In the genomic region with DNA sequence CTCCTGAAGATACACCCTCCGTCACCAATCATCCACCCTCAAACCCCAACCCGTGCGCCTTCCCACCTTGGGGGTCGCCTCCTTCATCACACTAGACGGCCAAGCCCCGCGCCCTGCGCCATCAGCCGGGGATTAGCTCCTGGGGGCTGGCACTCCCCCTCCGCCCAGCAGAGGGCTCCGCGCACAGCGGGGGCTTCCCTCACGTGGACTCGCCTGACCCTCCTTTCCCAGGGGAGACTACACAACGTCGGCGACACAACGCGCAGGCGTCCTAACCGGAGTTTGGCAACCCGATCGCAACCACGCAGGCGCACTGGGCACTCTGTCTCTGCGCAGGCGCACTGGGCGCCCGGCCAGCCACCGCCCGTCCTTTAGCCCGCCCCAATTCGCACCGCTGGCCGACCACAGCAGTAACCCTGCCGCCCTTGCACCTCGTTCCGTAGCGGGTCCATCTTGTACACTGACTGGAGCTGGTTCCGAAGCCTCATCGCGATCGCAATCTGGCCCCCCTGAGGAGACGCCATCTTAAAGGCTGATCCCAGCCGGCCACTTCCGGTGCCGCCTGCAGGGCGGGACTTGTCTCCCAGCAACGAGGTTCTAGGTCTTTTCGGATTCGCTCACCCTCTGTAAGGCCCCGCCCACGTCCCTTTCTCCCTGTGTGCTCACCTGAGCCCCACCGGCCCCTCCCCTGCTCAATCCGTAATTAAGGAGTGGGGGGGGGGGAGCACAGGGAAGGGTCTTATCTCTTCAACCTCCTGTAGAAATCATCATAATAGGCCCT, we compare ENCODE assay signal across 1 cellular context.
A peak's percentile ranks its signal among the peaks of the same experiment; 100 is the strongest.
TF ChIP-seq lines count a peak whose summit lies in the region.

A gene (minus strand): TSS at position 551 of the 781 bp plus-strand sequence. CDS start 27 bp downstream, at position 524.

TF ChIP-seq in GM12878, 131 proteins besides CTCF, POLR2A, EP300 and RAD21 (continued from another document):
- TF ChIP-seq, protein P1, sequence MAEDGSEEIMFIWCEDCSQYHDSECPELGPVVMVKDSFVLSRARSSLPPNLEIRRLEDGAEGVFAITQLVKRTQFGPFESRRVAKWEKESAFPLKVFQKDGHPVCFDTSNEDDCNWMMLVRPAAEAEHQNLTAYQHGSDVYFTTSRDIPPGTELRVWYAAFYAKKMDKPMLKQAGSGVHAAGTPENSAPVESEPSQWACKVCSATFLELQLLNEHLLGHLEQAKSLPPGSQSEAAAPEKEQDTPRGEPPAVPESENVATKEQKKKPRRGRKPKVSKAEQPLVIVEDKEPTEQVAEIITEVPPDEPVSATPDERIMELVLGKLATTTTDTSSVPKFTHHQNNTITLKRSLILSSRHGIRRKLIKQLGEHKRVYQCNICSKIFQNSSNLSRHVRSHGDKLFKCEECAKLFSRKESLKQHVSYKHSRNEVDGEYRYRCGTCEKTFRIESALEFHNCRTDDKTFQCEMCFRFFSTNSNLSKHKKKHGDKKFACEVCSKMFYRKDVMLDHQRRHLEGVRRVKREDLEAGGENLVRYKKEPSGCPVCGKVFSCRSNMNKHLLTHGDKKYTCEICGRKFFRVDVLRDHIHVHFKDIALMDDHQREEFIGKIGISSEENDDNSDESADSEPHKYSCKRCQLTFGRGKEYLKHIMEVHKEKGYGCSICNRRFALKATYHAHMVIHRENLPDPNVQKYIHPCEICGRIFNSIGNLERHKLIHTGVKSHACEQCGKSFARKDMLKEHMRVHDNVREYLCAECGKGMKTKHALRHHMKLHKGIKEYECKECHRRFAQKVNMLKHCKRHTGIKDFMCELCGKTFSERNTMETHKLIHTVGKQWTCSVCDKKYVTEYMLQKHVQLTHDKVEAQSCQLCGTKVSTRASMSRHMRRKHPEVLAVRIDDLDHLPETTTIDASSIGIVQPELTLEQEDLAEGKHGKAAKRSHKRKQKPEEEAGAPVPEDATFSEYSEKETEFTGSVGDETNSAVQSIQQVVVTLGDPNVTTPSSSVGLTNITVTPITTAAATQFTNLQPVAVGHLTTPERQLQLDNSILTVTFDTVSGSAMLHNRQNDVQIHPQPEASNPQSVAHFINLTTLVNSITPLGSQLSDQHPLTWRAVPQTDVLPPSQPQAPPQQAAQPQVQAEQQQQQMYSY (CRISPR knock-in tag; IDR thresholded peaks at IDR 0.05): no peak
- TF ChIP-seq RB1 (IDR thresholded peaks at IDR 0.05; ENCODE audit: borderline replicate concordance) (peak; percentile 81; the same call in 1 of the 2 replicates), SRF (IDR thresholded peaks at IDR 0.05; ENCODE audit: low read depth in 2 of 2, low read length in 2 of 2) (0 out of 4 replicates have a peak, but pooled peaks of 1 of the 2 experiments have one; percentile 26), PML (IDR thresholded peaks at IDR 0.05; ENCODE audit: low read length) (peak; percentile 67; the same call in 1 of the 2 replicates), NR2C2 (IDR thresholded peaks at IDR 0.05; ENCODE audit: borderline replicate concordance, control insufficient read depth, insufficient read length, low read depth) (no peak), TARDBP (IDR thresholded peaks at IDR 0.05; ENCODE audit: borderline replicate concordance) (no peak), DPF2 (IDR thresholded peaks at IDR 0.05) (peak; percentile 31; the same call in 1 of the 2 replicates), TAF1 (IDR thresholded peaks at IDR 0.05; ENCODE audit: borderline replicate concordance, low read depth, low read length) (peak; percentile 91), ZBED1 (IDR thresholded peaks at IDR 0.05; ENCODE audit: borderline replicate concordance) (peak; percentile 83; the same call in 1 of the 2 replicates), SIN3A (IDR thresholded peaks at IDR 0.05; ENCODE audit: low read depth, low read length) (no peak), MXI1 (IDR thresholded peaks at IDR 0.05; ENCODE audit: low read depth, low read length) (peak; percentile 87; the same call in 1 of the 2 replicates), CREB1 (IDR thresholded peaks at IDR 0.05; ENCODE audit: low read depth) (peak; percentile 49), MEF2B (IDR thresholded peaks at IDR 0.05; ENCODE audit: partially characterized antibody, poor library complexity, severe bottlenecking) (peak; percentile 98), BCL11A (IDR thresholded peaks at IDR 0.05; ENCODE audit: low read depth, low read length) (no peak), ETV6 (conservative IDR thresholded peaks at IDR 0.05 in 1 of 2, IDR thresholded peaks at IDR 0.05 in 1 of 2; ENCODE audit: borderline replicate concordance in 1 of 2, low read depth in 1 of 2) (no peak), TCF3 (IDR thresholded peaks at IDR 0.05; ENCODE audit: borderline replicate concordance, insufficient read depth, low read depth, low read length) (no peak), NFYA (IDR thresholded peaks at IDR 0.05; ENCODE audit: borderline replicate concordance, low read depth, low read length) (no peak), RAD51 (IDR thresholded peaks at IDR 0.05) (peak; percentile 70), SMARCA5 (IDR thresholded peaks at IDR 0.05) (peak; percentile 84; the same call in 1 of the 2 replicates), HDAC6 (IDR thresholded peaks at IDR 0.05; ENCODE audit: unreplicated experiment) (no peak), CHD4 (IDR thresholded peaks at IDR 0.05) (no peak), MEF2A (IDR thresholded peaks at IDR 0.05; ENCODE audit: insufficient read depth, low read depth, low read length) (no peak), ESRRA (IDR thresholded peaks at IDR 0.05; ENCODE audit: low read length) (0 out of 2 replicates have a peak, but pooled peaks have one; percentile 60), TBL1XR1 (IDR thresholded peaks at IDR 0.05; ENCODE audit: low read depth, low read length) (peak; percentile 3; the same call in 1 of the 2 replicates), EZH2 (IDR thresholded peaks at IDR 0.05; ENCODE audit: borderline replicate concordance, control insufficient read depth, low read depth, low read length) (no peak), IKZF2 (IDR thresholded peaks at IDR 0.05) (no peak), WRNIP1 (IDR thresholded peaks at IDR 0.05; ENCODE audit: borderline replicate concordance, low read depth, low read length) (no peak), ZNF384 (IDR thresholded peaks at IDR 0.05; ENCODE audit: borderline replicate concordance, low read depth, low read length) (no peak), FOXK2 (IDR thresholded peaks at IDR 0.05) (peak; percentile 8; the same call in 1 of the 2 replicates), NBN (IDR thresholded peaks at IDR 0.05) (peak; percentile 89; the same call in 1 of the 2 replicates), SP1 (IDR thresholded peaks at IDR 0.05; ENCODE audit: low read depth, low read length) (peak; percentile 79)
- TF ChIP-seq, protein P2, sequence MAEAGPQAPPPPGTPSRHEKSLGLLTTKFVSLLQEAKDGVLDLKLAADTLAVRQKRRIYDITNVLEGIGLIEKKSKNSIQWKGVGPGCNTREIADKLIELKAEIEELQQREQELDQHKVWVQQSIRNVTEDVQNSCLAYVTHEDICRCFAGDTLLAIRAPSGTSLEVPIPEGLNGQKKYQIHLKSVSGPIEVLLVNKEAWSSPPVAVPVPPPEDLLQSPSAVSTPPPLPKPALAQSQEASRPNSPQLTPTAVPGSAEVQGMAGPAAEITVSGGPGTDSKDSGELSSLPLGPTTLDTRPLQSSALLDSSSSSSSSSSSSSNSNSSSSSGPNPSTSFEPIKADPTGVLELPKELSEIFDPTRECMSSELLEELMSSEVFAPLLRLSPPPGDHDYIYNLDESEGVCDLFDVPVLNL (IDR thresholded peaks at IDR 0.05; ENCODE audit: low read depth, low read length): no peak
- TF ChIP-seq, protein P3, sequence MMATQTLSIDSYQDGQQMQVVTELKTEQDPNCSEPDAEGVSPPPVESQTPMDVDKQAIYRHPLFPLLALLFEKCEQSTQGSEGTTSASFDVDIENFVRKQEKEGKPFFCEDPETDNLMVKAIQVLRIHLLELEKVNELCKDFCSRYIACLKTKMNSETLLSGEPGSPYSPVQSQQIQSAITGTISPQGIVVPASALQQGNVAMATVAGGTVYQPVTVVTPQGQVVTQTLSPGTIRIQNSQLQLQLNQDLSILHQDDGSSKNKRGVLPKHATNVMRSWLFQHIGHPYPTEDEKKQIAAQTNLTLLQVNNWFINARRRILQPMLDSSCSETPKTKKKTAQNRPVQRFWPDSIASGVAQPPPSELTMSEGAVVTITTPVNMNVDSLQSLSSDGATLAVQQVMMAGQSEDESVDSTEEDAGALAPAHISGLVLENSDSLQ (IDR thresholded peaks at IDR 0.05): peak; percentile 21; the same call in 1 of the 2 replicates
- TF ChIP-seq, protein P4, sequence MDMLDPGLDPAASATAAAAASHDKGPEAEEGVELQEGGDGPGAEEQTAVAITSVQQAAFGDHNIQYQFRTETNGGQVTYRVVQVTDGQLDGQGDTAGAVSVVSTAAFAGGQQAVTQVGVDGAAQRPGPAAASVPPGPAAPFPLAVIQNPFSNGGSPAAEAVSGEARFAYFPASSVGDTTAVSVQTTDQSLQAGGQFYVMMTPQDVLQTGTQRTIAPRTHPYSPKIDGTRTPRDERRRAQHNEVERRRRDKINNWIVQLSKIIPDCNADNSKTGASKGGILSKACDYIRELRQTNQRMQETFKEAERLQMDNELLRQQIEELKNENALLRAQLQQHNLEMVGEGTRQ (IDR thresholded peaks at IDR 0.05; ENCODE audit: borderline replicate concordance, low read depth, low read length): peak; percentile 53
- TF ChIP-seq, protein P5, sequence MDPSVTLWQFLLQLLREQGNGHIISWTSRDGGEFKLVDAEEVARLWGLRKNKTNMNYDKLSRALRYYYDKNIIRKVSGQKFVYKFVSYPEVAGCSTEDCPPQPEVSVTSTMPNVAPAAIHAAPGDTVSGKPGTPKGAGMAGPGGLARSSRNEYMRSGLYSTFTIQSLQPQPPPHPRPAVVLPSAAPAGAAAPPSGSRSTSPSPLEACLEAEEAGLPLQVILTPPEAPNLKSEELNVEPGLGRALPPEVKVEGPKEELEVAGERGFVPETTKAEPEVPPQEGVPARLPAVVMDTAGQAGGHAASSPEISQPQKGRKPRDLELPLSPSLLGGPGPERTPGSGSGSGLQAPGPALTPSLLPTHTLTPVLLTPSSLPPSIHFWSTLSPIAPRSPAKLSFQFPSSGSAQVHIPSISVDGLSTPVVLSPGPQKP (IDR thresholded peaks at IDR 0.05; ENCODE audit: low read depth, low read length): peak; percentile 90
- TF ChIP-seq, protein P6, sequence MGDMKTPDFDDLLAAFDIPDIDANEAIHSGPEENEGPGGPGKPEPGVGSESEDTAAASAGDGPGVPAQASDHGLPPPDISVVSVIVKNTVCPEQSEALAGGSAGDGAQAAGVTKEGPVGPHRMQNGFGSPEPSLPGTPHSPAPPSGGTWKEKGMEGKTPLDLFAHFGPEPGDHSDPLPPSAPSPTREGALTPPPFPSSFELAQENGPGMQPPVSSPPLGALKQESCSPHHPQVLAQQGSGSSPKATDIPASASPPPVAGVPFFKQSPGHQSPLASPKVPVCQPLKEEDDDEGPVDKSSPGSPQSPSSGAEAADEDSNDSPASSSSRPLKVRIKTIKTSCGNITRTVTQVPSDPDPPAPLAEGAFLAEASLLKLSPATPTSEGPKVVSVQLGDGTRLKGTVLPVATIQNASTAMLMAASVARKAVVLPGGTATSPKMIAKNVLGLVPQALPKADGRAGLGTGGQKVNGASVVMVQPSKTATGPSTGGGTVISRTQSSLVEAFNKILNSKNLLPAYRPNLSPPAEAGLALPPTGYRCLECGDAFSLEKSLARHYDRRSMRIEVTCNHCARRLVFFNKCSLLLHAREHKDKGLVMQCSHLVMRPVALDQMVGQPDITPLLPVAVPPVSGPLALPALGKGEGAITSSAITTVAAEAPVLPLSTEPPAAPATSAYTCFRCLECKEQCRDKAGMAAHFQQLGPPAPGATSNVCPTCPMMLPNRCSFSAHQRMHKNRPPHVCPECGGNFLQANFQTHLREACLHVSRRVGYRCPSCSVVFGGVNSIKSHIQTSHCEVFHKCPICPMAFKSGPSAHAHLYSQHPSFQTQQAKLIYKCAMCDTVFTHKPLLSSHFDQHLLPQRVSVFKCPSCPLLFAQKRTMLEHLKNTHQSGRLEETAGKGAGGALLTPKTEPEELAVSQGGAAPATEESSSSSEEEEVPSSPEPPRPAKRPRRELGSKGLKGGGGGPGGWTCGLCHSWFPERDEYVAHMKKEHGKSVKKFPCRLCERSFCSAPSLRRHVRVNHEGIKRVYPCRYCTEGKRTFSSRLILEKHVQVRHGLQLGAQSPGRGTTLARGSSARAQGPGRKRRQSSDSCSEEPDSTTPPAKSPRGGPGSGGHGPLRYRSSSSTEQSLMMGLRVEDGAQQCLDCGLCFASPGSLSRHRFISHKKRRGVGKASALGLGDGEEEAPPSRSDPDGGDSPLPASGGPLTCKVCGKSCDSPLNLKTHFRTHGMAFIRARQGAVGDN (IDR thresholded peaks at IDR 0.05): peak; percentile 66
- TF ChIP-seq, protein P7, sequence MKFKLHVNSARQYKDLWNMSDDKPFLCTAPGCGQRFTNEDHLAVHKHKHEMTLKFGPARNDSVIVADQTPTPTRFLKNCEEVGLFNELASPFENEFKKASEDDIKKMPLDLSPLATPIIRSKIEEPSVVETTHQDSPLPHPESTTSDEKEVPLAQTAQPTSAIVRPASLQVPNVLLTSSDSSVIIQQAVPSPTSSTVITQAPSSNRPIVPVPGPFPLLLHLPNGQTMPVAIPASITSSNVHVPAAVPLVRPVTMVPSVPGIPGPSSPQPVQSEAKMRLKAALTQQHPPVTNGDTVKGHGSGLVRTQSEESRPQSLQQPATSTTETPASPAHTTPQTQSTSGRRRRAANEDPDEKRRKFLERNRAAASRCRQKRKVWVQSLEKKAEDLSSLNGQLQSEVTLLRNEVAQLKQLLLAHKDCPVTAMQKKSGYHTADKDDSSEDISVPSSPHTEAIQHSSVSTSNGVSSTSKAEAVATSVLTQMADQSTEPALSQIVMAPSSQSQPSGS (IDR thresholded peaks at IDR 0.05; ENCODE audit: low read length): no peak
- TF ChIP-seq, protein P8, sequence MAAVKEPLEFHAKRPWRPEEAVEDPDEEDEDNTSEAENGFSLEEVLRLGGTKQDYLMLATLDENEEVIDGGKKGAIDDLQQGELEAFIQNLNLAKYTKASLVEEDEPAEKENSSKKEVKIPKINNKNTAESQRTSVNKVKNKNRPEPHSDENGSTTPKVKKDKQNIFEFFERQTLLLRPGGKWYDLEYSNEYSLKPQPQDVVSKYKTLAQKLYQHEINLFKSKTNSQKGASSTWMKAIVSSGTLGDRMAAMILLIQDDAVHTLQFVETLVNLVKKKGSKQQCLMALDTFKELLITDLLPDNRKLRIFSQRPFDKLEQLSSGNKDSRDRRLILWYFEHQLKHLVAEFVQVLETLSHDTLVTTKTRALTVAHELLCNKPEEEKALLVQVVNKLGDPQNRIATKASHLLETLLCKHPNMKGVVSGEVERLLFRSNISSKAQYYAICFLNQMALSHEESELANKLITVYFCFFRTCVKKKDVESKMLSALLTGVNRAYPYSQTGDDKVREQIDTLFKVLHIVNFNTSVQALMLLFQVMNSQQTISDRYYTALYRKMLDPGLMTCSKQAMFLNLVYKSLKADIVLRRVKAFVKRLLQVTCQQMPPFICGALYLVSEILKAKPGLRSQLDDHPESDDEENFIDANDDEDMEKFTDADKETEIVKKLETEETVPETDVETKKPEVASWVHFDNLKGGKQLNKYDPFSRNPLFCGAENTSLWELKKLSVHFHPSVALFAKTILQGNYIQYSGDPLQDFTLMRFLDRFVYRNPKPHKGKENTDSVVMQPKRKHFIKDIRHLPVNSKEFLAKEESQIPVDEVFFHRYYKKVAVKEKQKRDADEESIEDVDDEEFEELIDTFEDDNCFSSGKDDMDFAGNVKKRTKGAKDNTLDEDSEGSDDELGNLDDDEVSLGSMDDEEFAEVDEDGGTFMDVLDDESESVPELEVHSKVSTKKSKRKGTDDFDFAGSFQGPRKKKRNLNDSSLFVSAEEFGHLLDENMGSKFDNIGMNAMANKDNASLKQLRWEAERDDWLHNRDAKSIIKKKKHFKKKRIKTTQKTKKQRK (IDR thresholded peaks at IDR 0.05; ENCODE audit: low read depth, low read length): no peak; the same call in 1 of the 2 replicates
